29 cellular contexts compared by ENCODE assay signal in genomic region chr6:50549460-50549859, GRCh38.
"Had no signal": no experiment of that assay in that cellular context is flagged by ENCODE, and none has a peak within 500 bp of the region (broad histone marks: within the 10 kb centered on the region; RNA-seq: fewer than 3 reads in every experiment).

No MANE protein-coding gene starts in this region.

- H3K36me3 ChIP-seq: MG63 had no signal

- H3K27me3 ChIP-seq: MG63 had no signal

- DNase-seq: Karpas-422, Kasumi-1, MG63, MM.1S, MV-4-11, NCI-H1048, NCI-H1092, NCI-H1092 treated with DMSO at 0.1 percent for 48 hours, NCI-H1436, NCI-H1436 treated with DMSO at 0.1 percent for 48 hours, NCI-H1694, NCI-H1694 treated with DMSO at 0.1 percent for 48 hours, NCI-H187, NCI-H187 treated with DMSO at 0.1 percent for 48 hours, NCI-H1930, NCI-H2029, NCI-H2029 treated with DMSO at 0.1 percent for 48 hours, NCI-H2081, NCI-H2081 treated with DMSO at 0.1 percent for 48 hours, NCI-H2107, NCI-H2171, NCI-H2171 treated with DMSO at 0.1 percent for 48 hours, NCI-H2227 treated with DMSO at 0.1 percent for 48 hours, NCI-H226, NCI-H345, NCI-H446, NCI-H446 treated with DMSO at 0.1 percent for 48 hours, NCI-H510A, NCI-H510A treated with DMSO at 0.1 percent for 48 hours had no signal

- H3K4me3 ChIP-seq: MG63 had no signal

- H3K9me3 ChIP-seq: MG63 had no signal
